18 cellular contexts compared by ENCODE assay signal in genomic region chr1:36584874-36585759, GRCh38.
DNase-seq lines count a peak whose midpoint lies in the region; ATAC-seq, FAIRE-seq and TF ChIP-seq lines count a peak whose summit lies in the region.
"Had no signal": no experiment of that assay in that cellular context is flagged by ENCODE, and none has a peak within 500 bp of the region (broad histone marks: within the 10 kb centered on the region; RNA-seq: fewer than 3 reads in every experiment).

No MANE protein-coding gene starts in this region.

- H3K27me3 ChIP-seq in GM12878 (replicated peaks in 1 of 2; ENCODE audit: control insufficient read depth in 2 of 2, insufficient read depth in 2 of 2, low read length in 1 of 2) (peaks cover 2 to 6% of the 10 kb centered on the region in 2 experiments; a peak in 2 of 4 replicates), keratinocyte (ENCODE audit: control insufficient read depth, extremely low read depth, insufficient read depth, low read length) (peaks cover 6% of the 10 kb centered on the region)

- H3K4me3 ChIP-seq in GM12878 (no peak overlapping the region), keratinocyte (ENCODE audit: control insufficient read depth in 2 of 3, extremely low read depth in 1 of 3, insufficient read depth in 2 of 3, low read depth in 1 of 3, low read length in 3 of 3) (no peak overlapping the region)

- no peak for TF ChIP-seq POLR2A in GM12878 (IDR thresholded peaks at IDR 0.05; ENCODE audit: low read depth, low read length)

- H2AFZ ChIP-seq in GM12878 (ENCODE audit: control insufficient read depth, low read depth, low read length) (no peak overlapping the region), keratinocyte (ENCODE audit: control insufficient read depth, low read length) (no peak overlapping the region)

- TF ChIP-seq CTCF in GM12878 (IDR thresholded peaks at IDR 0.05 in 2 of 3, conservative IDR thresholded peaks at IDR 0.05 in 1 of 3; ENCODE audit: control insufficient read depth in 2 of 3, extremely low read depth in 1 of 3, insufficient read depth in 1 of 3, low read depth in 3 of 3, low read length in 3 of 3) = no peak
- TF ChIP-seq CTCF in keratinocyte (optimal IDR thresholded peaks at IDR 0.05 in 1 of 3, IDR thresholded peaks at IDR 0.05 in 1 of 3, conservative IDR thresholded peaks at IDR 0.05 in 1 of 3; ENCODE audit: extremely low read depth in 1 of 3, insufficient read depth in 2 of 3, low read length in 3 of 3) = no peak

- BruUV-seq in GM12878 (replicated peaks; lab: Mats Ljungman, UMichigan) = no TSS peak

- H3K9ac ChIP-seq in ES-I3 (ENCODE audit: low read depth, low read length) = peak overlapping the region; percentile 7; the same call in 1 of the 2 replicates
- no peak overlapping the region for H3K9ac ChIP-seq in GM12878 (ENCODE audit: control insufficient read depth, insufficient read depth, low read length)
- no peak overlapping the region for H3K9ac ChIP-seq in keratinocyte (ENCODE audit: control insufficient read depth, extremely low read depth, insufficient read depth, low read length)
- H3K9ac ChIP-seq: SK-N-SH had no signal

- SMC1A ChIA-PET in GM12878 (lab: Charles Lee; ENCODE audit: uncharacterized antibody, unreplicated experiment) = no interaction called here

- H3K9me3 ChIP-seq in ES-I3 (ENCODE audit: control insufficient read depth, insufficient read depth, low read length) = no peaks in the 10 kb centered on the region
- H3K9me3 ChIP-seq in GM12878 (replicated peaks; ENCODE audit: control insufficient read depth, insufficient read depth, low read length) = no peaks in the 10 kb centered on the region
- H3K9me3 ChIP-seq in keratinocyte (ENCODE audit: control insufficient read depth, low read depth, low read length) = no peaks in the 10 kb centered on the region
- H3K9me3 ChIP-seq: SK-N-SH had no signal

- intact Hi-C loops in GM12878 (cut with micrococcal nuclease; ENCODE audit: unreplicated experiment) = no loop called here

- H3K36me3 ChIP-seq in ES-I3 (ENCODE audit: insufficient read depth, low read length) = no peaks in the 10 kb centered on the region
- H3K36me3 ChIP-seq in GM12878 (ENCODE audit: control insufficient read depth in 2 of 2, insufficient read depth in 2 of 2, low read length in 1 of 2) = no peaks in the 10 kb centered on the region
- H3K36me3 ChIP-seq in keratinocyte (ENCODE audit: control insufficient read depth in 2 of 2, extremely low read depth in 1 of 2, insufficient read depth in 2 of 2, low read length in 2 of 2) = no peaks in the 10 kb centered on the region

- H3K79me2 ChIP-seq in GM12878 (ENCODE audit: control insufficient read depth, insufficient read depth, low read length) (no peaks in the 10 kb centered on the region), keratinocyte (ENCODE audit: control insufficient read depth, insufficient read depth, low read length) (no peaks in the 10 kb centered on the region)

- peak; percentile 75 for DNase-seq in NCI-H2171 (lab: John Stamatoyannopoulos, UW)
- DNase-seq in NCI-H2171 treated with DMSO at 0.1 percent for 48 hours (lab: John Stamatoyannopoulos, UW) = no peak
- DNase-seq in GM12878 (ENCODE audit: low read depth, low spot score) = no peak
- DNase-seq in keratinocyte (ENCODE audit: low read depth, low spot score) = no peak
- no peak for DNase-seq in amniotic stem cell (lab: John Stamatoyannopoulos, UW)
- DNase-seq: CD8-positive, alpha-beta T cell; EL; NCI-H1092 treated with DMSO at 0.1 percent for 48 hours; NCI-H446; NCI-H748 treated with DMSO at 0.1 percent for 48 hours; RPMI8226; SHP77 treated with DMSO at 0.1 percent for 48 hours; SK-N-SH had no signal

- no peaks in the 10 kb centered on the region for H3K9me1 ChIP-seq in keratinocyte (ENCODE audit: control insufficient read depth, extremely low read depth, insufficient read depth, low read length)

- TF ChIP-seq EP300 in GM12878 (IDR thresholded peaks at IDR 0.05; ENCODE audit: borderline replicate concordance in 1 of 2, control insufficient read depth in 1 of 2, low read depth in 2 of 2, low read length in 2 of 2) = no peak

- peaks cover 50% of the 10 kb centered on the region for H3K4me1 ChIP-seq in ES-I3 (ENCODE audit: insufficient read depth, low read length)
- no peaks in the 10 kb centered on the region for H3K4me1 ChIP-seq in GM12878 (ENCODE audit: control insufficient read depth, insufficient read depth, low read length)
- H3K4me1 ChIP-seq in keratinocyte (ENCODE audit: control insufficient read depth, extremely low read depth, insufficient read depth, low read length) = peaks cover 13% of the 10 kb centered on the region

- POLR2A ChIA-PET in GM12878 (lab: Charles Lee) = no interaction called here

- no peak for TF ChIP-seq RAD21 in GM12878 (IDR thresholded peaks at IDR 0.05; ENCODE audit: insufficient read depth, low read depth, low read length)

- no peak for FAIRE-seq in GM12878 (lab: Jason Lieb, UNC)
- peak; percentile 68 for FAIRE-seq in keratinocyte (lab: Jason Lieb, UNC)
- FAIRE-seq: GM12892, GM18507 had no signal

- H3K27ac ChIP-seq in GM12878 (ENCODE audit: control insufficient read depth, insufficient read depth) (no peak overlapping the region), keratinocyte (ENCODE audit: control insufficient read depth, insufficient read depth, low read length) (no peak overlapping the region)

- CTCF ChIA-PET in GM12878 (lab: Yijun Ruan, JAX) = interaction anchor here (1.0 to 2.0 kb wide), 2 partner anchors 8 to 738 kb away, joined by 3 to 7 read pairs; no protein-coding TSS in a partner anchor

- in situ Hi-C loops in GM12878 (cut with MboI) = no loop called here

- 14% methylated on average over 13 of the region's 13 CpGs for WGBS in GM12878 (ENCODE audit: insufficient coverage, insufficient replicate concordance, low lambda C conversion rate, missing lambda C conversion rate)

- H3K4me2 ChIP-seq in GM12878 (ENCODE audit: control insufficient read depth, insufficient read depth) (no peak overlapping the region), keratinocyte (ENCODE audit: control insufficient read depth, extremely low read depth, insufficient read depth, low read depth, low read length) (no peak overlapping the region)
- H3K4me2 ChIP-seq: SK-N-SH had no signal

- ATAC-seq in GM12878 (no peak), GM18868 (IDR thresholded peaks at IDR 0.05; ENCODE audit: unreplicated experiment) (no peak), GM19452 (IDR thresholded peaks at IDR 0.05; ENCODE audit: unreplicated experiment) (no peak)
- ATAC-seq: CD8-positive, alpha-beta T cell had no signal

- RAD21 ChIA-PET in GM12878 (lab: Charles Lee; ENCODE audit: unreplicated experiment) = interaction anchor here (1.0 kb wide), 1 partner anchor 9 kb away, joined by 3 read pairs; no protein-coding TSS in a partner anchor

- H4K20me1 ChIP-seq in GM12878 (ENCODE audit: control insufficient read depth, insufficient read depth) (no peaks in the 10 kb centered on the region), keratinocyte (ENCODE audit: control insufficient read depth, extremely low read depth, insufficient read depth, low read length) (no peaks in the 10 kb centered on the region)

- dilution Hi-C loops in keratinocyte (cut with MboI; ENCODE audit: extremely low pct_ligation_motif_present, low sequenced_read_pairs) = no loop called here

TF ChIP-seq in GM12878, 131 proteins besides CTCF, POLR2A, EP300 and RAD21:
- TF ChIP-seq MEF2B (IDR thresholded peaks at IDR 0.05; ENCODE audit: partially characterized antibody, poor library complexity, severe bottlenecking) = peak; percentile 14
- TF ChIP-seq KDM1A (IDR thresholded peaks at IDR 0.05; ENCODE audit: borderline replicate concordance) = no peak
